Comparison of ENCODE assay signal across 12 cellular contexts in the genomic region with DNA sequence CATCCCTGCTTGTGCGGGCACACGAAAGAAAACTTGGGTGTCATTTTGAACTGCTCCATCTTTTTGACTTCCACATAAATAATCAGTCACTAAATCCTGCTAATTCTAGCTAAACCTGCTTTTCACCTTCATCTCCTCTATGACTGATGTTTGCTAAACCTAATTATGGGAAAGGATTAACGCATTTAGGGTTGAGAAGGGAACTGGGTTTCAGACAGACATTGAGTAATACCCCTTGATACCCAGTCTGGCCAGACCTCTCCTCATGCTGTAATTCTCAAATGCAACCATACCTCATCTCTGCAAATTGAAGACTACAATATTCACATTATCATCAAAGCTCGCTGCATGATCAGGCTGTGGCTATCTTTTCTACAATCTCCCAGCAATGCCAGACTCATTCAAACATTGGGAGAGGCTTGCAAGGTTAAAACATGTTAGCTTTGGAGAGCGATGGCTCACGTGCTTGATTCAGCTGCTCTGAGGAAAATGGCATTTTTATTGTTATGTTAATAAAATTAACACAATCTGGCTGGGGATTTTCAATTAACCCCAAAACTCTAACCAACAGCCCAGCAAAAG. TPM values are rescaled to one million over a fixed set of nuclear protein-coding genes. Genes with fewer than 3 reads are reported as not detected.
DNase-seq lines count a peak whose midpoint lies in the region; ATAC-seq and TF ChIP-seq lines count a peak whose summit lies in the region.
"Had no signal": no experiment of that assay in that cellular context is flagged by ENCODE, and none has a peak within 500 bp of the region (broad histone marks: within the 10 kb centered on the region; RNA-seq: fewer than 3 reads in every experiment).

No MANE protein-coding gene starts in this region.

- H3K9me3 Mint-ChIP-seq in Caco-2 (ENCODE audit: unreplicated experiment) = no peaks in the 10 kb centered on the region
- no peaks in the 10 kb centered on the region for H3K9me3 Mint-ChIP-seq in activated naive CD8-positive, alpha-beta T cell treated with anti-CD3 and anti-CD28 coated beads, Interleukin-2, amount 10 ng/mL, durations not matched to agents 7 days and 5 days
- H3K9me3 Mint-ChIP-seq in natural killer cell treated with Interleukin-12 subunit alpha and Interleukin-12 subunit beta and Interleukin-15 and Interleukin-18, amount 100 ng/mL, for 72 hours = no peaks in the 10 kb centered on the region

- H3K27me3 ChIP-seq in Caco-2 (replicated peaks; ENCODE audit: control insufficient read depth, insufficient read depth, low read length) (no peaks in the 10 kb centered on the region), Karpas-422 (ENCODE audit: low read length) (no peaks in the 10 kb centered on the region), transverse colon (no peaks in the 10 kb centered on the region)
- H3K27me3 ChIP-seq: neutrophil had no signal

- intact Hi-C loops in Caco-2 (cut with micrococcal nuclease; ENCODE audit: unreplicated experiment) (no loop called here), transverse colon (cut with DNase I; ENCODE audit: low total_unique reads) (no loop called here)

- H3K9me3 ChIP-seq in Caco-2 = no peaks in the 10 kb centered on the region
- no peaks in the 10 kb centered on the region for H3K9me3 ChIP-seq in Karpas-422 (ENCODE audit: low read length)
- H3K9me3 ChIP-seq in transverse colon = no peaks in the 10 kb centered on the region
- H3K9me3 ChIP-seq: neutrophil had no signal

- BruUV-seq in Caco-2 (replicated peaks; lab: Mats Ljungman, UMichigan) = no TSS peak

- ATAC-seq in activated naive CD8-positive, alpha-beta T cell treated with anti-CD3 and anti-CD28 coated beads, Interleukin-2, amount 10 ng/mL, durations not matched to agents 7 days and 5 days (ENCODE audit: low read depth) = no peak
- ATAC-seq in natural killer cell treated with Interleukin-12 subunit alpha and Interleukin-12 subunit beta and Interleukin-15 and Interleukin-18, amount 100 ng/mL, for 72 hours = no peak
- no peak for ATAC-seq in GM21423 (IDR thresholded peaks at IDR 0.05; ENCODE audit: unreplicated experiment)

- TF ChIP-seq CTCF in Caco-2 (IDR thresholded peaks at IDR 0.05; ENCODE audit: insufficient read depth in 1 of 2, low read depth in 1 of 2, low read length in 1 of 2, severe bottlenecking in 1 of 2, unreplicated experiment in 1 of 2) (no peak), transverse colon (IDR thresholded peaks at IDR 0.05) (no peak)

- CTCF ChIA-PET in Caco-2 (lab: Charles Lee) = interaction anchor here (1.0 kb wide), 1 partner anchor 117 kb away, joined by 3 read pairs; no protein-coding TSS in a partner anchor

- H3K4me3 ChIP-seq in Caco-2 (ENCODE audit: low read depth, low read length) (no peak overlapping the region), Karpas-422 (ENCODE audit: low read length) (peak overlapping the region; percentile 73), transverse colon (no peak overlapping the region)

- peaks cover 30% of the 10 kb centered on the region for H3K4me1 Mint-ChIP-seq in Caco-2 (ENCODE audit: low read depth, unreplicated experiment)
- peaks cover 69% of the 10 kb centered on the region for H3K4me1 Mint-ChIP-seq in activated naive CD8-positive, alpha-beta T cell treated with anti-CD3 and anti-CD28 coated beads, Interleukin-2, amount 10 ng/mL, durations not matched to agents 7 days and 5 days
- H3K4me1 Mint-ChIP-seq in natural killer cell treated with Interleukin-12 subunit alpha and Interleukin-12 subunit beta and Interleukin-15 and Interleukin-18, amount 100 ng/mL, for 72 hours (ENCODE audit: low read depth in 2 of 2) = peaks cover 59 to 69% of the 10 kb centered on the region in 2 donors

- peak overlapping the region; percentile 80 for H3K9ac ChIP-seq in Karpas-422 (ENCODE audit: low read length)

- WGBS in transverse colon (ENCODE audit: low coverage in 1 of 2), 2 donors = 67 to 88% methylated on average over 4 to 6 of the region's 6 CpGs

- H3K27me3 Mint-ChIP-seq in Caco-2 (ENCODE audit: insufficient read depth, unreplicated experiment) = no peaks in the 10 kb centered on the region
- H3K27me3 Mint-ChIP-seq in activated naive CD8-positive, alpha-beta T cell treated with anti-CD3 and anti-CD28 coated beads, Interleukin-2, amount 10 ng/mL, durations not matched to agents 7 days and 5 days = no peaks in the 10 kb centered on the region
- no peaks in the 10 kb centered on the region for H3K27me3 Mint-ChIP-seq in natural killer cell treated with Interleukin-12 subunit alpha and Interleukin-12 subunit beta and Interleukin-15 and Interleukin-18, amount 100 ng/mL, for 72 hours

- TF ChIP-seq POLR2A in transverse colon (IDR thresholded peaks at IDR 0.05) = no peak

- no peak for TF ChIP-seq EP300 in transverse colon (IDR thresholded peaks at IDR 0.05; ENCODE audit: low read depth)

- H3K4me1 ChIP-seq in Caco-2 = peaks cover 12% of the 10 kb centered on the region; the same call in 1 of the 2 replicates
- peaks cover 70% of the 10 kb centered on the region for H3K4me1 ChIP-seq in Karpas-422 (ENCODE audit: low read length)
- peaks cover 33 to 65% (median 51%) of the 10 kb centered on the region in 4 donors for H3K4me1 ChIP-seq in transverse colon

- peak overlapping the region; percentile 45 for H3K27ac Mint-ChIP-seq in Caco-2 (ENCODE audit: unreplicated experiment)
- H3K27ac Mint-ChIP-seq in activated naive CD8-positive, alpha-beta T cell treated with anti-CD3 and anti-CD28 coated beads, Interleukin-2, amount 10 ng/mL, durations not matched to agents 7 days and 5 days = peak overlapping the region; percentile 60
- H3K27ac Mint-ChIP-seq in natural killer cell treated with Interleukin-12 subunit alpha and Interleukin-12 subunit beta and Interleukin-15 and Interleukin-18, amount 100 ng/mL, for 72 hours = peak overlapping the region; percentile 84 to 95

- no peak overlapping the region for H3K4me3 Mint-ChIP-seq in Caco-2 (ENCODE audit: unreplicated experiment)
- H3K4me3 Mint-ChIP-seq in activated naive CD8-positive, alpha-beta T cell treated with anti-CD3 and anti-CD28 coated beads, Interleukin-2, amount 10 ng/mL, durations not matched to agents 7 days and 5 days = peak overlapping the region; percentile 28
- H3K4me3 Mint-ChIP-seq in natural killer cell treated with Interleukin-12 subunit alpha and Interleukin-12 subunit beta and Interleukin-15 and Interleukin-18, amount 100 ng/mL, for 72 hours = peak overlapping the region; percentile 92

- in situ Hi-C loops in transverse colon (cut with MboI; ENCODE audit: low pct_ligation_motif_present in 1 of 4, low pct_unique_long_range_greater_than_20kb in 1 of 4, low sequenced_read_pairs in 3 of 4) = no loop called here

- DNase-seq in Caco-2 = no peak
- DNase-seq in Karpas-422 = no peak
- no peak for DNase-seq in activated naive CD8-positive, alpha-beta T cell treated with anti-CD3 and anti-CD28 coated beads, Interleukin-2, amount 10 ng/mL, durations not matched to agents 7 days and 5 days
- DNase-seq in natural killer cell treated with Interleukin-12 subunit alpha and Interleukin-12 subunit beta and Interleukin-15 and Interleukin-18, amount 100 ng/mL, for 72 hours (ENCODE audit: low spot score) = no peak
- no peak for DNase-seq in transverse colon
- DNase-seq in DMS79 (lab: John Stamatoyannopoulos, UW) = no peak
- DNase-seq: activated CD4-positive, alpha-beta T cell treated with anti-CD3 and anti-CD28 coated beads, Interleukin-2, amount 50 U/mL, for 1 hour; DMS79 treated with DMSO at 0.1 percent for 48 hours; NCI-H2081; stimulated activated CD4-positive, alpha-beta T cell treated with anti-CD3 and anti-CD28 coated beads, Interleukin-1b, Interleukin-23, amount 100 ng/mL, for 48 hours had no signal

- H3K36me3 ChIP-seq in Caco-2 (ENCODE audit: control insufficient read depth, insufficient read depth, low read length) = peaks cover 2% of the 10 kb centered on the region
- peaks cover 18% of the 10 kb centered on the region; the same call in 1 of the 2 replicates for H3K36me3 ChIP-seq in Karpas-422 (ENCODE audit: insufficient read depth, low read length)
- peaks cover 0 to 14% (median 2%) of the 10 kb centered on the region in 4 donors for H3K36me3 ChIP-seq in transverse colon
- H3K36me3 ChIP-seq: neutrophil had no signal

- H3K4me2 ChIP-seq in Karpas-422 (ENCODE audit: low read depth, low read length, poor library complexity, severe bottlenecking) = peak overlapping the region; percentile 92

- H3K27ac ChIP-seq in Karpas-422 (ENCODE audit: low read length) (peak overlapping the region; percentile 91), transverse colon (no peak overlapping the region)
- H3K27ac ChIP-seq: neutrophil had no signal

- no peaks in the 10 kb centered on the region for H4K20me1 ChIP-seq in Karpas-422 (ENCODE audit: insufficient read depth, low read depth, low read length)

- peaks cover 39% of the 10 kb centered on the region for H3K36me3 Mint-ChIP-seq in Caco-2 (ENCODE audit: insufficient read depth, unreplicated experiment)
- H3K36me3 Mint-ChIP-seq in activated naive CD8-positive, alpha-beta T cell treated with anti-CD3 and anti-CD28 coated beads, Interleukin-2, amount 10 ng/mL, durations not matched to agents 7 days and 5 days = peaks cover 19% of the 10 kb centered on the region
- peaks cover 10% of the 10 kb centered on the region for H3K36me3 Mint-ChIP-seq in natural killer cell treated with Interleukin-12 subunit alpha and Interleukin-12 subunit beta and Interleukin-15 and Interleukin-18, amount 100 ng/mL, for 72 hours

- peaks cover 95% of the 10 kb centered on the region for H3K79me2 ChIP-seq in Karpas-422 (ENCODE audit: low read length)

- POLR2A ChIA-PET in Caco-2 (lab: Charles Lee) = no interaction called here
- POLR2A ChIA-PET in activated naive CD8-positive, alpha-beta T cell treated with anti-CD3 and anti-CD28 coated beads, Interleukin-2, amount 10 ng/mL, durations not matched to agents 7 days and 5 days (lab: Charles Lee) = no interaction called here

- no peaks in the 10 kb centered on the region for H3K9me2 ChIP-seq in Karpas-422 (replicated peaks; ENCODE audit: insufficient read depth, low read length)

- H2AFZ ChIP-seq in Karpas-422 (ENCODE audit: low read length) = no peak overlapping the region

RNA-seq across cellular contexts. Expression of a gene that starts 2.4 kb away (rescaled TPM):
- total RNA-seq in Caco-2 (2022) = 35.1 and 36.6 TPM in 2 replicates
- 42.1 and 46.1 TPM in 2 replicates for total RNA-seq in Karpas-422 (2014; rRNA removed; shearing (Covaris generic); ENCODE audit: low replicate concordance)
- total RNA-seq in activated naive CD8-positive, alpha-beta T cell treated with anti-CD3 and anti-CD28 coated beads, Interleukin-2, amount 10 ng/mL, durations not matched to agents 7 days and 5 days = 10 to 100 TPM; 42.6 to 48.2 TPM
- 10 to 100 TPM; 31.0 to 40.1 TPM for total RNA-seq in natural killer cell treated with Interleukin-12 subunit alpha and Interleukin-12 subunit beta and Interleukin-15 and Interleukin-18, amount 100 ng/mL, for 72 hours
- 10 to 100 TPM; 29.1 to 51.2 (median 37.2) TPM for total RNA-seq in transverse colon

RNA-seq across cellular contexts. Expression of a gene that starts 2.5 kb away (rescaled TPM):
- 19.0 and 21.8 TPM in 2 replicates for total RNA-seq in Caco-2 (2022)
- total RNA-seq in Karpas-422 (2014; rRNA removed; shearing (Covaris generic); ENCODE audit: low replicate concordance) = 13.8 and 43.5 TPM in 2 replicates
- 10 to 100 TPM; 18.9 to 19.2 TPM for total RNA-seq in activated naive CD8-positive, alpha-beta T cell treated with anti-CD3 and anti-CD28 coated beads, Interleukin-2, amount 10 ng/mL, durations not matched to agents 7 days and 5 days
- total RNA-seq in natural killer cell treated with Interleukin-12 subunit alpha and Interleukin-12 subunit beta and Interleukin-15 and Interleukin-18, amount 100 ng/mL, for 72 hours = 10 to 100 TPM; 28.6 to 31.8 TPM
- 10 to 100 TPM in 1 of 4 donors, 1 to 10 TPM in 3; 3.0 to 11.4 (median 6.2) TPM for total RNA-seq in transverse colon

RNA-seq across cellular contexts. Expression of a gene that starts 31.1 kb away (rescaled TPM):
- total RNA-seq in Caco-2 (2022) (27.4 and 27.7 TPM in 2 replicates), transverse colon (10 to 100 TPM in 3 of 4 donors, 1 to 10 TPM in 1; 5.2 to 33.7 (median 31.1) TPM)
- total RNA-seq in Karpas-422 (2014; rRNA removed; shearing (Covaris generic); ENCODE audit: low replicate concordance) = 39.4 and 46.0 TPM in 2 replicates
- 10 to 100 TPM; 64.6 to 67.9 TPM for total RNA-seq in activated naive CD8-positive, alpha-beta T cell treated with anti-CD3 and anti-CD28 coated beads, Interleukin-2, amount 10 ng/mL, durations not matched to agents 7 days and 5 days
- 10 to 100 TPM; 56.5 to 57.7 TPM for total RNA-seq in natural killer cell treated with Interleukin-12 subunit alpha and Interleukin-12 subunit beta and Interleukin-15 and Interleukin-18, amount 100 ng/mL, for 72 hours

RNA-seq across cellular contexts. Expression of a gene that starts 52.1 kb away (rescaled TPM):
- total RNA-seq in Caco-2 (2022) = not detected in 2 replicates
- 30.7 and 33.3 TPM in 2 replicates for total RNA-seq in Karpas-422 (2014; rRNA removed; shearing (Covaris generic); ENCODE audit: low replicate concordance)
- total RNA-seq in activated naive CD8-positive, alpha-beta T cell treated with anti-CD3 and anti-CD28 coated beads, Interleukin-2, amount 10 ng/mL, durations not matched to agents 7 days and 5 days = 1 to 10 TPM; 9.0 to 9.3 TPM
- total RNA-seq in natural killer cell treated with Interleukin-12 subunit alpha and Interleukin-12 subunit beta and Interleukin-15 and Interleukin-18, amount 100 ng/mL, for 72 hours = 10 to 100 TPM in 1 of 2 donors, 1 to 10 TPM in 1; 8.5 to 13.6 TPM
- 1 to 10 TPM in 2 of 4 donors, under 1 TPM in 2; 0.20 to 2.2 (median 1.2) TPM for total RNA-seq in transverse colon
